8 cellular contexts compared by ENCODE assay signal in genomic region chr7:130668258-130669050, GRCh38. TPM values are rescaled to one million over a fixed set of nuclear protein-coding genes. Genes with fewer than 3 reads are reported as not detected.
DNase-seq lines count a peak whose midpoint lies in the region; ATAC-seq and TF ChIP-seq lines count a peak whose summit lies in the region.

TSS of gene COPG2 (minus strand) at chr7:130668748. CDS start at chr7:130668668, 80 bp downstream.

- no peaks in the 10 kb centered on the region for H3K9me3 Mint-ChIP-seq in chondrocyte (ENCODE audit: low read depth)

- no peaks in the 10 kb centered on the region for H3K27me3 Mint-ChIP-seq in chondrocyte (ENCODE audit: low read depth)

- H3K4me1 Mint-ChIP-seq in chondrocyte (ENCODE audit: low read depth): peaks cover 16% of the 10 kb centered on the region

- ATAC-seq in GM19025 (IDR thresholded peaks at IDR 0.05; ENCODE audit: low read depth, unreplicated experiment) (peak; percentile 95), HG03196 (IDR thresholded peaks at IDR 0.05; ENCODE audit: unreplicated experiment) (peak; percentile 93)

- H3K36me3 Mint-ChIP-seq in chondrocyte (ENCODE audit: low read depth): peaks cover 3% of the 10 kb centered on the region

- H3K4me3 Mint-ChIP-seq in chondrocyte (ENCODE audit: unreplicated experiment): peak within 1 kb of the TSS; percentile 88

- DNase-seq in Ammon's horn (ENCODE audit: low spot score): peak; percentile 92
- peak; percentile 91 for DNase-seq in NCI-H345 (lab: John Stamatoyannopoulos, UW)
- DNase-seq in activated CD4-positive, alpha-beta T cell treated with anti-CD3 and anti-CD28 coated beads for 24 hours (ENCODE audit: low read depth in 2 of 2): peak; percentile 68 to 75
- DNase-seq in chondrocyte (ENCODE audit: low spot score): peak; percentile 92
- peak; percentile 70 for DNase-seq in kidney glomerular epithelial cell (lab: John Stamatoyannopoulos, UW)
- DNase-seq in stimulated activated CD4-positive, alpha-beta T cell treated with anti-CD3 and anti-CD28 coated beads, Interleukin-15, amount 100 ng/mL, for 48 hours (ENCODE audit: low read depth in 2 of 2): peak; percentile 42 to 74

- peak within 1 kb of the TSS; percentile 68 for H3K27ac Mint-ChIP-seq in chondrocyte (ENCODE audit: unreplicated experiment)

- TF ChIP-seq CTCF in chondrocyte (IDR thresholded peaks at IDR 0.05): peak; percentile 27

RNA-seq across cellular contexts. Expression of gene COPG2, which starts in this region (rescaled TPM):
- 24.1 to 28.9 TPM (median 25.0 TPM) in 3 replicates for total RNA-seq in chondrocyte

Comparison
In these comparisons a context has a peak if more than half of its experiments do, and no peak if none do; other contexts are left out.
1. Peak in every context shown above with its lines: DNase-seq and ATAC-seq.